ENCODE assay signal across 1 cellular context in the genomic region with DNA sequence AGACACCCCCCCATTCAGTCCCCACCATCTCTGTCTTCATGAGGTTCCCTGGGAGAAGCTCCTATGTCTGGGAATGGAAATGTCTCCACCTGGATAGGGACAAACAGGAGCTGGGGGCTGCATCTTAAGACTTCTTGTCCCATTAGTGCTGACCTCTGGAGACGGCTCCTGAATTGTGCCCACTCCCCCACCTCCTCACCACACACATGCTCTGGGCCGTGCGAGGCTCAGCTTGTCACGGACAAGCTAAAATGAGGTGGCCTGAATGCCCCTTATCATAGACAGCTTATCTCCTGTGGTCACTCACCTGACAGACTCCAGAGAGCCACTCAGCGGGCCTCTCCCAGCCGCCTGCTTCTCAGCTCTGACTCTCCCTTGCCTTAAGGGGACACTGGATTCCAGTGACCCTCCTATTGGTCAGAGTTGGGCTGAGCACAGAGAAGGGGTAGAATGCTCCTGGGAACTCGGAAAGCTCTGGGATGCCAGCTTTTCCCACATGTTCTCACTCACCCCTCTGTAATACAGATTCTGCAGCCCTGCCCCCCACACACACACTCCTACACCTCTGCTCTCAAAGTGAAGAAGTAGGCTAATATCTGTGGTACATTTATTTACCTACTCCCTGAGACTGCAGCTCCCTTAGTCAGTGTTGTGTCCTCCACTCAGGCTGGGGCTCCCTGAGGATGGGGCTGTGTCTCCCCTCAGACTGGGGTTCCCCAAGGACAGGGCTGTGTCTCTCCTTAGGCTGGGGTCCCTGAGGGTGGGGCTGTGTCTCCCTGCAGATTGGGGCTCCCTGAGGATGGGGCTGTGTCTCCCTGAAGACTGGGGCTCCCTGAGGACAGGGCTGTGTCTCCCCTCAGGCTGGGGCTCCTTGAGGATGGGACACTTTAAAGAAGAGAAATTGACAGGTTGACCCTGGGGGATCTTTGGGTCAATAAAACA.
TF ChIP-seq lines count a peak whose summit lies in the region.

No MANE protein-coding gene starts in this region.

TF ChIP-seq in K562, 482 proteins besides CTCF, POLR2A, EP300 and RAD21 (continued from another document and continues in another):
- TF ChIP-seq, protein P1, sequence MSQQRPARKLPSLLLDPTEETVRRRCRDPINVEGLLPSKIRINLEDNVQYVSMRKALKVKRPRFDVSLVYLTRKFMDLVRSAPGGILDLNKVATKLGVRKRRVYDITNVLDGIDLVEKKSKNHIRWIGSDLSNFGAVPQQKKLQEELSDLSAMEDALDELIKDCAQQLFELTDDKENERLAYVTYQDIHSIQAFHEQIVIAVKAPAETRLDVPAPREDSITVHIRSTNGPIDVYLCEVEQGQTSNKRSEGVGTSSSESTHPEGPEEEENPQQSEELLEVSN (IDR thresholded peaks at IDR 0.05; ENCODE audit: borderline replicate concordance in 1 of 2, extremely low read depth in 1 of 2, insufficient read depth in 1 of 2, insufficient read length in 1 of 2, low read depth in 1 of 2, low read length in 1 of 2, poor library complexity in 1 of 2, severe bottlenecking in 1 of 2) = peak; percentile 80 to 90
- TF ChIP-seq SUPT5H (IDR thresholded peaks at IDR 0.05) (no peak), TAL1 (IDR thresholded peaks at IDR 0.05) (0 out of 2 replicates have a peak, but pooled peaks have one; percentile 17), MEIS2 (IDR thresholded peaks at IDR 0.05; ENCODE audit: partially characterized antibody) (peak; percentile 82), NFE2 (IDR thresholded peaks at IDR 0.05; ENCODE audit: low read depth) (peak; percentile 35; the same call in 1 of the 2 replicates), SLC30A9 (CRISPR knock-in tag; IDR thresholded peaks at IDR 0.05) (no peak), NFATC3 (IDR thresholded peaks at IDR 0.05) (no peak), MCM3 (IDR thresholded peaks at IDR 0.05) (no peak), SIX5 (IDR thresholded peaks at IDR 0.05; ENCODE audit: borderline replicate concordance in 1 of 2, insufficient read depth in 1 of 2, low read depth in 1 of 2, low read length in 2 of 2) (no peak), ARHGAP35 (IDR thresholded peaks at IDR 0.05; ENCODE audit: partially characterized antibody) (no peak), EWSR1 (IDR thresholded peaks at IDR 0.05; ENCODE audit: borderline replicate concordance, low read depth, partially characterized antibody) (no peak), SIN3B (IDR thresholded peaks at IDR 0.05; ENCODE audit: low read depth) (no peak), DPF2 (IDR thresholded peaks at IDR 0.05) (peak; percentile 72)
- TF ChIP-seq, protein P2, sequence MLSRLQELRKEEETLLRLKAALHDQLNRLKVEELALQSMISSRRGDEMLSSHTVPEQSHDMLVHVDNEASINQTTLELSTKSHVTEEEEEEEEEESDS (CRISPR knock-in tag; IDR thresholded peaks at IDR 0.05) = no peak
- TF ChIP-seq, protein P3, sequence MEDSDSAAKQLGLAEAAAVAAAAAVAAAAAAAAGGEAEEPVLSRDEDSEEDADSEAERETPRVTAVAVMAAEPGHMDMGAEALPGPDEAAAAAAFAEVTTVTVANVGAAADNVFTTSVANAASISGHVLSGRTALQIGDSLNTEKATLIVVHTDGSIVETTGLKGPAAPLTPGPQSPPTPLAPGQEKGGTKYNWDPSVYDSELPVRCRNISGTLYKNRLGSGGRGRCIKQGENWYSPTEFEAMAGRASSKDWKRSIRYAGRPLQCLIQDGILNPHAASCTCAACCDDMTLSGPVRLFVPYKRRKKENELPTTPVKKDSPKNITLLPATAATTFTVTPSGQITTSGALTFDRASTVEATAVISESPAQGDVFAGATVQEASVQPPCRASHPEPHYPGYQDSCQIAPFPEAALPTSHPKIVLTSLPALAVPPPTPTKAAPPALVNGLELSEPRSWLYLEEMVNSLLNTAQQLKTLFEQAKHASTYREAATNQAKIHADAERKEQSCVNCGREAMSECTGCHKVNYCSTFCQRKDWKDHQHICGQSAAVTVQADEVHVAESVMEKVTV (CRISPR knock-in tag; IDR thresholded peaks at IDR 0.05) = 0 out of 2 replicates have a peak, but pooled peaks have one; percentile 23
- TF ChIP-seq, protein P4, sequence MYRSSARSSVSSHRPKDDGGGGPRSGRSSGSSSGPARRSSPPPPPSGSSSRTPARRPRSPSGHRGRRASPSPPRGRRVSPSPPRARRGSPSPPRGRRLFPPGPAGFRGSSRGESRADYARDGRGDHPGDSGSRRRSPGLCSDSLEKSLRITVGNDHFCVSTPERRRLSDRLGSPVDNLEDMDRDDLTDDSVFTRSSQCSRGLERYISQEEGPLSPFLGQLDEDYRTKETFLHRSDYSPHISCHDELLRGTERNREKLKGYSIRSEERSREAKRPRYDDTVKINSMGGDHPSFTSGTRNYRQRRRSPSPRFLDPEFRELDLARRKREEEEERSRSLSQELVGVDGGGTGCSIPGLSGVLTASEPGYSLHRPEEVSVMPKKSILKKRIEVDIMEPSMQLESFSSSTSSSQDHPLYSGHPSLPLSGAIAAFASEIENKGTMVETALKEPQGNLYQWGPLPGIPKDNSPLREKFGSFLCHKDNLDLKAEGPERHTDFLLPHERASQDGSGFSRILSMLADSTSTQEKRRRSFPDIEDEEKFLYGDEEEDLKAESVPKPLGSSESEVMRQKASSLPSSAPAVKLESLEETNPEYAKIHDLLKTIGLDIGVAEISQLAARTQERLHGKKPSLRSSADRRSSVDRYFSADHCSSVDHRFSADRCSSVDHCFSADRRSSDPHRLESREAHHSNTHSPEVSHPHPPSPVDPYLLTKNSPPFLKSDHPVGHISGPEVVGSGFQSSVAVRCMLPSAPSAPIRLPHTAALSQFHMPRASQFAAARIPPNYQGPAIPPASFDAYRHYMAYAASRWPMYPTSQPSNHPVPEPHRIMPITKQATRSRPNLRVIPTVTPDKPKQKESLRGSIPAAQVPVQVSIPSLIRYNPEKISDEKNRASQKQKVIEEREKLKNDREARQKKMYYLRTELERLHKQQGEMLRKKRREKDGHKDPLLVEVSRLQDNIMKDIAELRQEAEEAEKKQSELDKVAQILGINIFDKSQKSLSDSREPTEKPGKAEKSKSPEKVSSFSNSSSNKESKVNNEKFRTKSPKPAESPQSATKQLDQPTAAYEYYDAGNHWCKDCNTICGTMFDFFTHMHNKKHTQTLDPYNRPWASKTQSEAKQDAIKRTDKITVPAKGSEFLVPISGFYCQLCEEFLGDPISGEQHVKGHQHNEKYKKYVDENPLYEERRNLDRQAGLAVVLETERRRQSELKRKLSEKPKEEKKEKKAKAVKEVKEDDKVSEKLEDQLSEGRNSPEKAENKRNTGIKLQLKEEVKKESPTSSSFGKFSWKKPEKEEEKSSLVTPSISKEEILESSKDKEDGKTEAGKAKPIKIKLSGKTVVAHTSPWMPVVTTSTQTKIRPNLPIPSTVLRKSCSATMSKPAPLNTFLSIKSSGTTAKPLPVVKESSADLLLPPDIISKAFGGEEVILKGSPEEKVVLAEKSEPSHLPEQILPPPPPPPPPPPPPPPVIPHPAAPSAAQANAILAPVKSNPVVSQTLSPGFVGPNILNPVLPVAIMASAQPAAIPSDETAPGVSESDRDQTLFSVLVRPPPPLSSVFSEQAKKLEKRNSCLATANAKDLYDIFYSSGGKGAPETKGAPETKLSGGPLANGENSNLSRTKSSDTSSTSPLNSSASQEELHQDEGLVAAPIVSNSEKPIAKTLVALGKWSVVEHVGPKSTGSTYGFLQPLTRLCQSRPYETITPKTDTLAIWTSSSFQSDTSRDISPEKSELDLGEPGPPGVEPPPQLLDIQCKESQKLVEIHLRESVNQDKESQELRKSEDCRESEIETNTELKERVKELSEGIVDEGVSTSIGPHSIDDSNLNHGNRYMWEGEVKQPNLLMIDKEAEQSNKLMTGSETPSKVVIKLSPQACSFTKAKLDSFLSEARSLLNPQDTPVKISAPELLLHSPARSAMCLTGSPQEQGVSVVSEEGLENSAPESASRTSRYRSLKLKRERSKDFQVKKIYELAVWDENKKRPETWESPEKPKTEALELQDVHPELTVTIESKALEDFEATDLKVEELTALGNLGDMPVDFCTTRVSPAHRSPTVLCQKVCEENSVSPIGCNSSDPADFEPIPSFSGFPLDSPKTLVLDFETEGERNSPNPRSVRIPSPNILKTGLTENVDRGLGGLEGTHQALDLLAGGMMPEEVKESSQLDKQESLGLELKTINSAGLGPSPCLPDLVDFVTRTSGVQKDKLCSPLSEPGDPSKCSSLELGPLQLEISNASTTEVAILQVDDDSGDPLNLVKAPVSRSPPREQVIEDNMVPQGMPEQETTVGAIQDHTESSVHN (IDR thresholded peaks at IDR 0.05; ENCODE audit: borderline replicate concordance in 1 of 2, low read depth in 1 of 2) = peak in 1 of 2 experiments; percentile 72; a peak in 2 of 4 replicates
- TF ChIP-seq, protein P5, sequence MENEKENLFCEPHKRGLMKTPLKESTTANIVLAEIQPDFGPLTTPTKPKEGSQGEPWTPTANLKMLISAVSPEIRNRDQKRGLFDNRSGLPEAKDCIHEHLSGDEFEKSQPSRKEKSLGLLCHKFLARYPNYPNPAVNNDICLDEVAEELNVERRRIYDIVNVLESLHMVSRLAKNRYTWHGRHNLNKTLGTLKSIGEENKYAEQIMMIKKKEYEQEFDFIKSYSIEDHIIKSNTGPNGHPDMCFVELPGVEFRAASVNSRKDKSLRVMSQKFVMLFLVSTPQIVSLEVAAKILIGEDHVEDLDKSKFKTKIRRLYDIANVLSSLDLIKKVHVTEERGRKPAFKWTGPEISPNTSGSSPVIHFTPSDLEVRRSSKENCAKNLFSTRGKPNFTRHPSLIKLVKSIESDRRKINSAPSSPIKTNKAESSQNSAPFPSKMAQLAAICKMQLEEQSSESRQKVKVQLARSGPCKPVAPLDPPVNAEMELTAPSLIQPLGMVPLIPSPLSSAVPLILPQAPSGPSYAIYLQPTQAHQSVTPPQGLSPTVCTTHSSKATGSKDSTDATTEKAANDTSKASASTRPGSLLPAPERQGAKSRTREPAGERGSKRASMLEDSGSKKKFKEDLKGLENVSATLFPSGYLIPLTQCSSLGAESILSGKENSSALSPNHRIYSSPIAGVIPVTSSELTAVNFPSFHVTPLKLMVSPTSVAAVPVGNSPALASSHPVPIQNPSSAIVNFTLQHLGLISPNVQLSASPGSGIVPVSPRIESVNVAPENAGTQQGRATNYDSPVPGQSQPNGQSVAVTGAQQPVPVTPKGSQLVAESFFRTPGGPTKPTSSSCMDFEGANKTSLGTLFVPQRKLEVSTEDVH (IDR thresholded peaks at IDR 0.05; ENCODE audit: low read depth, partially characterized antibody) = no peak
- TF ChIP-seq, protein P6, sequence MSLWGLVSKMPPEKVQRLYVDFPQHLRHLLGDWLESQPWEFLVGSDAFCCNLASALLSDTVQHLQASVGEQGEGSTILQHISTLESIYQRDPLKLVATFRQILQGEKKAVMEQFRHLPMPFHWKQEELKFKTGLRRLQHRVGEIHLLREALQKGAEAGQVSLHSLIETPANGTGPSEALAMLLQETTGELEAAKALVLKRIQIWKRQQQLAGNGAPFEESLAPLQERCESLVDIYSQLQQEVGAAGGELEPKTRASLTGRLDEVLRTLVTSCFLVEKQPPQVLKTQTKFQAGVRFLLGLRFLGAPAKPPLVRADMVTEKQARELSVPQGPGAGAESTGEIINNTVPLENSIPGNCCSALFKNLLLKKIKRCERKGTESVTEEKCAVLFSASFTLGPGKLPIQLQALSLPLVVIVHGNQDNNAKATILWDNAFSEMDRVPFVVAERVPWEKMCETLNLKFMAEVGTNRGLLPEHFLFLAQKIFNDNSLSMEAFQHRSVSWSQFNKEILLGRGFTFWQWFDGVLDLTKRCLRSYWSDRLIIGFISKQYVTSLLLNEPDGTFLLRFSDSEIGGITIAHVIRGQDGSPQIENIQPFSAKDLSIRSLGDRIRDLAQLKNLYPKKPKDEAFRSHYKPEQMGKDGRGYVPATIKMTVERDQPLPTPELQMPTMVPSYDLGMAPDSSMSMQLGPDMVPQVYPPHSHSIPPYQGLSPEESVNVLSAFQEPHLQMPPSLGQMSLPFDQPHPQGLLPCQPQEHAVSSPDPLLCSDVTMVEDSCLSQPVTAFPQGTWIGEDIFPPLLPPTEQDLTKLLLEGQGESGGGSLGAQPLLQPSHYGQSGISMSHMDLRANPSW (CRISPR knock-in tag; IDR thresholded peaks at IDR 0.05) = peak; percentile 48; the same call in 1 of the 2 replicates
- TF ChIP-seq, protein P7, sequence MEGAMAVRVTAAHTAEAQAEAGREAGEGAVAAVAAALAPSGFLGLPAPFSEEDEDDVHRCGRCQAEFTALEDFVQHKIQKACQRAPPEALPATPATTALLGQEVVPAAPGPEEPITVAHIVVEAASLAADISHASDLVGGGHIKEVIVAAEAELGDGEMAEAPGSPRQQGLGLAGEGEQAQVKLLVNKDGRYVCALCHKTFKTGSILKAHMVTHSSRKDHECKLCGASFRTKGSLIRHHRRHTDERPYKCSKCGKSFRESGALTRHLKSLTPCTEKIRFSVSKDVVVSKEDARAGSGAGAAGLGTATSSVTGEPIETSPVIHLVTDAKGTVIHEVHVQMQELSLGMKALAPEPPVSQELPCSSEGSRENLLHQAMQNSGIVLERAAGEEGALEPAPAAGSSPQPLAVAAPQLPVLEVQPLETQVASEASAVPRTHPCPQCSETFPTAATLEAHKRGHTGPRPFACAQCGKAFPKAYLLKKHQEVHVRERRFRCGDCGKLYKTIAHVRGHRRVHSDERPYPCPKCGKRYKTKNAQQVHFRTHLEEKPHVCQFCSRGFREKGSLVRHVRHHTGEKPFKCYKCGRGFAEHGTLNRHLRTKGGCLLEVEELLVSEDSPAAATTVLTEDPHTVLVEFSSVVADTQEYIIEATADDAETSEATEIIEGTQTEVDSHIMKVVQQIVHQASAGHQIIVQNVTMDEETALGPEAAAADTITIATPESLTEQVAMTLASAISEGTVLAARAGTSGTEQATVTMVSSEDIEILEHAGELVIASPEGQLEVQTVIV (CRISPR knock-in tag; IDR thresholded peaks at IDR 0.05; ENCODE audit: borderline replicate concordance) = no peak
